ENCODE assay signal across 2 cellular contexts in the genomic region with DNA sequence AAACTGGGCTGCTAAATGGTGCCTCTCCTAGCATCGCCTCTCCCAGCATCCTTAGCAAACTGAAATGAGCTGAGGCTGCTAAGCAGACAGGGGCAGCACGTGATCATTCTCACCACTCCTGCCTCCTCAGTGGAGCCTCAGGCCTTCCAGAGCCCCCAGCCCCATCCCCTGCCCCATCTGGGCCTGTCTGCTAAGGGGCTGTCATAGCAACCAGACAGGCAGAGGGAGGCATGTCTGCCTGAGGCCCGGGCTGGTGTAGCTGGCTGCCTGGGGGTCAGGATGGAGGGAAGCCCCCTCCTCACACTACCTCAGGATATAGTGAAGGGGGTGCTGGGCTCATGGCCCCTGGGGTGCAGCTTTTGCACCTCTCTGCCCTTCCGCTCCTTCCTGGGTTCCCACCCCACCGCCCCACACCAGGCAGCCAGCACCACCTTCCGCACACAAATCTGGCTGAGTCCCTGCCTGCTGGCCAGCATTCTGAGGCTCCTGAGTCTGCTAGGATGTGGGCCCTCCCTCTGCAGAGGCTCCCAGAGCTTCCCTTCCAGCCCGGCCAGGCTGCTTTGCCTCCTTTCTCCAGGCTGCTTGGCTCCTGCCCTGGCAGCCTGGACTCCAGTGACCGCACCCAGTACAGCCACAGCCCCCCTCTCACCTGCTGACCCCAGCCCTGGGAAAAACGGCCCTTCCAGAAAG.
TF ChIP-seq lines count a peak whose summit lies in the region.

No MANE protein-coding gene starts in this region.

TF ChIP-seq in liver, 16 proteins besides CTCF, POLR2A, EP300 and RAD21:
- TF ChIP-seq RXRA (IDR thresholded peaks at IDR 0.05): no peak
- no peak for TF ChIP-seq SP1 (IDR thresholded peaks at IDR 0.05)
- TF ChIP-seq FOXA2 (IDR thresholded peaks at IDR 0.05): no peak
- TF ChIP-seq, protein P1, sequence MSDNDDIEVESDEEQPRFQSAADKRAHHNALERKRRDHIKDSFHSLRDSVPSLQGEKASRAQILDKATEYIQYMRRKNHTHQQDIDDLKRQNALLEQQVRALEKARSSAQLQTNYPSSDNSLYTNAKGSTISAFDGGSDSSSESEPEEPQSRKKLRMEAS (IDR thresholded peaks at IDR 0.05): no peak
- TF ChIP-seq TAF1 (conservative IDR thresholded peaks at IDR 0.05): no peak
- no peak for TF ChIP-seq YY1 (IDR thresholded peaks at IDR 0.05)
- no peak for TF ChIP-seq JUND (IDR thresholded peaks at IDR 0.05)
- no peak for TF ChIP-seq EGR1 (IDR thresholded peaks at IDR 0.05; ENCODE audit: low read depth in 2 of 2)
- no peak for TF ChIP-seq HNF4G (IDR thresholded peaks at IDR 0.05)
- TF ChIP-seq FOXA1 (IDR thresholded peaks at IDR 0.05): no peak
- TF ChIP-seq, protein P2, sequence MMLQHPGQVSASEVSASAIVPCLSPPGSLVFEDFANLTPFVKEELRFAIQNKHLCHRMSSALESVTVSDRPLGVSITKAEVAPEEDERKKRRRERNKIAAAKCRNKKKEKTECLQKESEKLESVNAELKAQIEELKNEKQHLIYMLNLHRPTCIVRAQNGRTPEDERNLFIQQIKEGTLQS (IDR thresholded peaks at IDR 0.05): no peak
- no peak for TF ChIP-seq NR2F2 (IDR thresholded peaks at IDR 0.05)
- TF ChIP-seq GABPA (IDR thresholded peaks at IDR 0.05 in 1 of 2, conservative IDR thresholded peaks at IDR 0.05 in 1 of 2): no peak
- TF ChIP-seq HNF4A (conservative IDR thresholded peaks at IDR 0.05): no peak
- no peak for TF ChIP-seq ZBTB33 (IDR thresholded peaks at IDR 0.05)
- TF ChIP-seq, protein P3, sequence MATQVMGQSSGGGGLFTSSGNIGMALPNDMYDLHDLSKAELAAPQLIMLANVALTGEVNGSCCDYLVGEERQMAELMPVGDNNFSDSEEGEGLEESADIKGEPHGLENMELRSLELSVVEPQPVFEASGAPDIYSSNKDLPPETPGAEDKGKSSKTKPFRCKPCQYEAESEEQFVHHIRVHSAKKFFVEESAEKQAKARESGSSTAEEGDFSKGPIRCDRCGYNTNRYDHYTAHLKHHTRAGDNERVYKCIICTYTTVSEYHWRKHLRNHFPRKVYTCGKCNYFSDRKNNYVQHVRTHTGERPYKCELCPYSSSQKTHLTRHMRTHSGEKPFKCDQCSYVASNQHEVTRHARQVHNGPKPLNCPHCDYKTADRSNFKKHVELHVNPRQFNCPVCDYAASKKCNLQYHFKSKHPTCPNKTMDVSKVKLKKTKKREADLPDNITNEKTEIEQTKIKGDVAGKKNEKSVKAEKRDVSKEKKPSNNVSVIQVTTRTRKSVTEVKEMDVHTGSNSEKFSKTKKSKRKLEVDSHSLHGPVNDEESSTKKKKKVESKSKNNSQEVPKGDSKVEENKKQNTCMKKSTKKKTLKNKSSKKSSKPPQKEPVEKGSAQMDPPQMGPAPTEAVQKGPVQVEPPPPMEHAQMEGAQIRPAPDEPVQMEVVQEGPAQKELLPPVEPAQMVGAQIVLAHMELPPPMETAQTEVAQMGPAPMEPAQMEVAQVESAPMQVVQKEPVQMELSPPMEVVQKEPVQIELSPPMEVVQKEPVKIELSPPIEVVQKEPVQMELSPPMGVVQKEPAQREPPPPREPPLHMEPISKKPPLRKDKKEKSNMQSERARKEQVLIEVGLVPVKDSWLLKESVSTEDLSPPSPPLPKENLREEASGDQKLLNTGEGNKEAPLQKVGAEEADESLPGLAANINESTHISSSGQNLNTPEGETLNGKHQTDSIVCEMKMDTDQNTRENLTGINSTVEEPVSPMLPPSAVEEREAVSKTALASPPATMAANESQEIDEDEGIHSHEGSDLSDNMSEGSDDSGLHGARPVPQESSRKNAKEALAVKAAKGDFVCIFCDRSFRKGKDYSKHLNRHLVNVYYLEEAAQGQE (IDR thresholded peaks at IDR 0.05): no peak
TF ChIP-seq in liver: peak in this region for 0.

TF ChIP-seq in HepG2, 621 proteins besides CTCF, POLR2A, EP300 and RAD21:
- no peak for TF ChIP-seq KLF13 (CRISPR knock-in tag; IDR thresholded peaks at IDR 0.05)
- TF ChIP-seq FOSL1 (CRISPR knock-in tag; IDR thresholded peaks at IDR 0.05; ENCODE audit: borderline replicate concordance): no peak
TF ChIP-seq in HepG2: peak in this region for 0.
